In the genomic region with DNA sequence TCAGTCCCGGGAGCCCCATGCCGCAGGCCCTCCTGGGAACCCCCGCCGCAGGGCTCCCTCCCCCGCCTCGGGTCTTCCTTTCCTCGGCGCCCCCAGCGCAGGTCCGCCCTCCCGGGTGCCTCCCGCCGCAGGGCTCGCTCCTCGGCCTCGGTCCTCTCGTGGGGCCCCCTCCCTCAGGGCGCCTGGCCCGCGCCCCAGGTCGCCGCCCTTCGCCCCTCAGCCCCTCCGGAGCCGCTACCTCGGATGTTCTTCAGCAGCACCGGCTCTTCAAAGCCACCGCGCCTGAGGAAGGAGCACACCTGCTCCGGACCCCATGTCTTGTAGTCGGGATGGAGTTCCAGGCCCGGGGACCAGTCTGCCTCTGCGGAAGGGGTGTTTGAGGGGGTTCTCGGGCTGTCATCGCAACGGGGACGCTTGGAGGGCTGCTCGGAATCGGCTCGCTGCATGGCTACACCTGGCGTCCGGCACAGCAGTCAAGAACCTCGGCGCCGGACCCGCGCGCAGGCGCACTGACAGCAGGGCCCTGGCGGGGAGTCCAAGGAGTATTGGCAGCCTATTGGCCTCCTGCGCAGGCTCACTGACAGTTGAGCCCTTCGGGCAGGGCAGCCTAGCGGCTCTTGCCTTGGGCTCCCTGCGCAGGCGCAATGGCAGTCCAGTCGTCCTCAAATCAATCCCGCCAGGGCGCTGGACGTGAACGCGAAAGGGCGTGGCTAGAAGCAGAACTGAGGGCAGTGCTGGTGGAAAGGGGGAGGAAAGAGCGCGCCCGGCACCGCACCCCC, we compare ENCODE assay signal across 8 cellular contexts. TPM values are rescaled to one million over a fixed set of nuclear protein-coding genes. Genes with fewer than 3 reads are reported as not detected.
DNase-seq lines count a peak whose midpoint lies in the region; ATAC-seq, FAIRE-seq and TF ChIP-seq lines count a peak whose summit lies in the region.

A gene (minus strand): TSS at position 511 of the 779 bp plus-strand sequence. CDS start 65 bp downstream, at position 446.

- peak; percentile 90 for ATAC-seq in GM18861 (IDR thresholded peaks at IDR 0.05; ENCODE audit: unreplicated experiment)
- peak; percentile 87 for ATAC-seq in HG03097 (IDR thresholded peaks at IDR 0.05; ENCODE audit: low FRiP score, unreplicated experiment)

- 0 to 1% (median 0%) methylated on average over 43 to 66 of the region's 66 CpGs for WGBS in small intestine, 3 donors

- no peak within 1 kb of the TSS for H3K27ac ChIP-seq in A673 (ENCODE audit: low read depth, low read length, poor library complexity, severe bottlenecking)
- peak within 1 kb of the TSS; percentile 90 for H3K27ac ChIP-seq in VCaP
- peak within 1 kb of the TSS; percentile 89 to 90 for H3K27ac ChIP-seq in breast epithelium
- H3K27ac ChIP-seq in iPS-20b (ENCODE audit: low read length) = peak within 1 kb of the TSS; percentile 53
- peak within 1 kb of the TSS; percentile 33 to 95 for H3K27ac ChIP-seq in small intestine (ENCODE audit: low read depth in 1 of 2, low read length in 1 of 2)

- no peaks in the 10 kb centered on the region for H3K27me3 ChIP-seq in A673 (replicated peaks; ENCODE audit: insufficient read depth, low read depth, low read length, poor library complexity)
- no peaks in the 10 kb centered on the region for H3K27me3 ChIP-seq in breast epithelium
- H3K27me3 ChIP-seq in iPS-20b (ENCODE audit: insufficient read depth, low read length) = peaks cover 16% of the 10 kb centered on the region
- no peaks in the 10 kb centered on the region for H3K27me3 ChIP-seq in small intestine (ENCODE audit: control insufficient read depth in 2 of 2, insufficient read depth in 2 of 2, low read length in 2 of 2)

- H3K9ac ChIP-seq in iPS-20b (ENCODE audit: low read depth, low read length) = peak within 1 kb of the TSS; percentile 67; the same call in 1 of the 2 replicates

- no peak for FAIRE-seq in small intestine (lab: Jason Lieb, UNC)

- TF ChIP-seq CTCF in A673 (conservative IDR thresholded peaks at IDR 0.05; ENCODE audit: low read depth, low read length) (no peak), VCaP (conservative IDR thresholded peaks at IDR 0.05) (no peak), breast epithelium (IDR thresholded peaks at IDR 0.05) (peak in 1 of 3 donors; percentile 16)

- POLR2A ChIA-PET in A673 (lab: Charles Lee; ENCODE audit: low non-redundant PET) = no interaction called here

- intact Hi-C loops in A673 (cut with micrococcal nuclease; ENCODE audit: unreplicated experiment) (no loop called here), breast epithelium (cut with DNase I; ENCODE audit: low total_unique reads) (no loop called here)

- no peaks in the 10 kb centered on the region for H3K9me3 ChIP-seq in A673 (ENCODE audit: low read depth, low read length, poor library complexity, severe bottlenecking)
- no peaks in the 10 kb centered on the region for H3K9me3 ChIP-seq in breast epithelium
- no peaks in the 10 kb centered on the region for H3K9me3 ChIP-seq in iPS-20b (ENCODE audit: insufficient read depth, low read depth, low read length)
- no peaks in the 10 kb centered on the region for H3K9me3 ChIP-seq in small intestine (ENCODE audit: control insufficient read depth, low read depth)

- DNase-seq in A673 (ENCODE audit: low spot score) = peak; percentile 92
- DNase-seq in NCI-H2196 (lab: John Stamatoyannopoulos, UW; ENCODE audit: unreplicated experiment) = peak; percentile 99
- peak; percentile 82 to 84 for DNase-seq in breast epithelium (ENCODE audit: low spot score in 2 of 2)
- peak; percentile 99 for DNase-seq in small intestine

- H3K36me3 ChIP-seq in A673 (ENCODE audit: insufficient read depth, low read length, poor library complexity, severe bottlenecking) = no peaks in the 10 kb centered on the region
- H3K36me3 ChIP-seq in breast epithelium = no peaks in the 10 kb centered on the region
- no peaks in the 10 kb centered on the region for H3K36me3 ChIP-seq in iPS-20b (ENCODE audit: insufficient read depth, low read depth, low read length)
- peaks cover 0 to 2% of the 10 kb centered on the region in 2 donors for H3K36me3 ChIP-seq in small intestine (ENCODE audit: control insufficient read depth in 2 of 2, insufficient read depth in 2 of 2, low read length in 2 of 2)

- BruUV-seq in A673 (replicated peaks; lab: Mats Ljungman, UMichigan) = no TSS peak

- H3K4me3 ChIP-seq in A673 (ENCODE audit: low read depth, low read length, poor library complexity, severe bottlenecking) (peak within 1 kb of the TSS; percentile 80), breast epithelium (peak within 1 kb of the TSS; percentile 87 to 98 (median 97)), iPS-20b (ENCODE audit: low read length) (peak within 1 kb of the TSS; percentile 89), small intestine (ENCODE audit: low read depth in 1 of 2, low read length in 2 of 2) (peak within 1 kb of the TSS; percentile 79 to 96)

- H3K4me1 ChIP-seq in A673 (ENCODE audit: insufficient read depth, low read length, poor library complexity, severe bottlenecking) (no peaks in the 10 kb centered on the region), breast epithelium (no peaks in the 10 kb centered on the region), iPS-20b (ENCODE audit: insufficient read depth, low read length) (peaks cover 14% of the 10 kb centered on the region), small intestine (ENCODE audit: control insufficient read depth in 2 of 2, insufficient read depth in 1 of 2, low read depth in 1 of 2, low read length in 1 of 2) (no peaks in the 10 kb centered on the region)

- peak; percentile 45 for TF ChIP-seq POLR2A in breast epithelium (IDR thresholded peaks at IDR 0.05)

- CTCF ChIA-PET in A673 (lab: Charles Lee) = no interaction called here

RNA-seq across cellular contexts. Expression of the gene that starts here (rescaled TPM):
- total RNA-seq in A673 (2021) (10.0 and 10.9 TPM in 2 replicates), breast epithelium (100 to 1,000 TPM; 146 to 380 (median 311) TPM)
- 10 to 100 TPM; 22.8 to 78.8 (median 27.3) TPM for polyA plus RNA-seq in small intestine

Comparison
In these comparisons a context has a peak if more than half of its experiments do, and no peak if none do; other contexts are left out.
1. RNA of the gene that starts here (total RNA-seq): 146 to 380 TPM in breast epithelium; 10.0 to 10.9 TPM in A673; every median in the first group is over 10 times any median in the second.
2. Peak in every context shown above with its lines, with median percentiles within 50 percentile points of each other: DNase-seq and H3K4me3 ChIP-seq.